32 cellular contexts compared by ENCODE assay signal in genomic region chr15:93584021-93584420, GRCh38.
"Had no signal": no experiment of that assay in that cellular context is flagged by ENCODE, and none has a peak within 500 bp of the region (broad histone marks: within the 10 kb centered on the region; RNA-seq: fewer than 3 reads in every experiment).

No MANE protein-coding gene starts in this region.

- H3K4me3 Mint-ChIP-seq: activated CD4-positive, alpha-beta memory T cell treated with anti-CD3 and anti-CD28 coated beads for 36 hours; activated CD4-positive, alpha-beta T cell treated with anti-CD3 and anti-CD28 coated beads, Interleukin-2, amount 10 ng/mL, durations not matched to agents 7 days and 5 days; activated naive CD8-positive, alpha-beta T cell treated with anti-CD3 and anti-CD28 coated beads, Interleukin-2, amount 50 U/mL, for 24 hours; activated T-cell treated with anti-CD3 and anti-CD28 coated beads, Interleukin-2, amount 50 U/mL, for 4 hours; central memory CD8-positive, alpha-beta T cell; T-cell had no signal

- H3K4me3 ChIP-seq: ascending aorta, body of pancreas had no signal

- H3K27ac Mint-ChIP-seq: activated CD4-positive, alpha-beta memory T cell treated with anti-CD3 and anti-CD28 coated beads for 36 hours; activated CD4-positive, alpha-beta T cell treated with anti-CD3 and anti-CD28 coated beads, Interleukin-2, amount 10 ng/mL, durations not matched to agents 7 days and 5 days; activated naive CD4-positive, alpha-beta T cell treated with anti-CD3 and anti-CD28 coated beads, Interleukin-2, amount 50 U/mL, for 72 hours; activated naive CD8-positive, alpha-beta T cell treated with anti-CD3 and anti-CD28 coated beads, Interleukin-2, amount 50 U/mL, for 24 hours; T-cell had no signal

- H3K27ac ChIP-seq: ascending aorta, body of pancreas, RWPE1, VCaP had no signal

- H3K9me3 Mint-ChIP-seq: activated CD4-positive, alpha-beta T cell treated with anti-CD3 and anti-CD28 coated beads, Interleukin-2, amount 10 ng/mL, durations not matched to agents 7 days and 5 days had no signal

- DNase-seq: activated CD4-positive, alpha-beta memory T cell treated with anti-CD3 and anti-CD28 coated beads for 36 hours; activated CD4-positive, alpha-beta T cell treated with anti-CD3 and anti-CD28 coated beads, Interleukin-2, amount 10 ng/mL, durations not matched to agents 7 days and 5 days; activated CD4-positive, CD25-positive, alpha-beta regulatory T cell; activated CD8-positive, alpha-beta memory T cell treated with anti-CD3 and anti-CD28 coated beads for 24 hours; activated effector memory CD4-positive, alpha-beta T cell treated with anti-CD3 and anti-CD28 coated beads, Interleukin-2, amount 50 U/mL, for 16 hours; activated naive CD4-positive, alpha-beta T cell treated with Interleukin-2 at 50 U/mL for 16 hours; activated naive CD8-positive, alpha-beta T cell treated with anti-CD3 and anti-CD28 coated beads, Interleukin-2, amount 50 U/mL, for 24 hours; activated T-cell treated with anti-CD3 and anti-CD28 coated beads, Interleukin-2, amount 50 U/mL, for 4 hours; amniotic stem cell; body of pancreas; MM.1S; NCI-H1105 treated with DMSO at 0.1 percent for 48 hours; NCI-H1436 treated with DMSO at 0.1 percent for 48 hours; NCI-H187; NCI-H2081; NCI-H2171; NCI-H2227 treated with DMSO at 0.1 percent for 48 hours; NCI-H446 treated with DMSO at 0.1 percent for 48 hours; NCI-H524 treated with DMSO at 0.1 percent for 48 hours; NCI-H774; NK-92 treated with Interleukin-12 subunit alpha and Interleukin-12 subunit beta, amount 100 ng/mL, for 24 hours; OCI-M1; SHP77 treated with DMSO at 0.1 percent for 48 hours; T-cell; T-helper 2 cell; T1000 had no signal

- H3K27me3 ChIP-seq: ascending aorta, body of pancreas had no signal

- ATAC-seq: activated naive CD4-positive, alpha-beta T cell treated with anti-CD3 and anti-CD28 coated beads, Interleukin-2, amount 50 U/mL, for 72 hours; activated naive CD8-positive, alpha-beta T cell treated with anti-CD3 and anti-CD28 coated beads, Interleukin-2, amount 50 U/mL, for 24 hours; activated T-cell treated with anti-CD3 and anti-CD28 coated beads, Interleukin-2, amount 50 U/mL, for 4 hours; body of pancreas; Panc1; T-cell had no signal

- H3K36me3 ChIP-seq: ascending aorta had no signal

- H3K36me3 Mint-ChIP-seq: activated CD4-positive, alpha-beta memory T cell treated with anti-CD3 and anti-CD28 coated beads for 36 hours; activated naive CD4-positive, alpha-beta T cell treated with anti-CD3 and anti-CD28 coated beads, Interleukin-2, amount 50 U/mL, for 72 hours; T-cell had no signal

- H3K27me3 Mint-ChIP-seq: activated CD4-positive, alpha-beta T cell treated with anti-CD3 and anti-CD28 coated beads, Interleukin-2, amount 10 ng/mL, durations not matched to agents 7 days and 5 days had no signal

- H3K4me1 ChIP-seq: ascending aorta, body of pancreas had no signal

- H3K9me3 ChIP-seq: ascending aorta, body of pancreas had no signal

- H3K4me1 Mint-ChIP-seq: activated CD4-positive, alpha-beta T cell treated with anti-CD3 and anti-CD28 coated beads, Interleukin-2, amount 10 ng/mL, durations not matched to agents 7 days and 5 days; activated naive CD8-positive, alpha-beta T cell treated with anti-CD3 and anti-CD28 coated beads, Interleukin-2, amount 50 U/mL, for 24 hours; central memory CD8-positive, alpha-beta T cell; T-cell had no signal
